ENCODE assay signal across 1 cellular context in genomic region chr17:61928101-61928436, GRCh38.
TF ChIP-seq lines count a peak whose summit lies in the region.

No MANE protein-coding gene starts in this region.

TF ChIP-seq in H1, 55 proteins besides CTCF, POLR2A, EP300 and RAD21:
- no peak for TF ChIP-seq SIX5 (IDR thresholded peaks at IDR 0.05; ENCODE audit: low read depth, low read length)
- no peak for TF ChIP-seq ATF3 (IDR thresholded peaks at IDR 0.05; ENCODE audit: insufficient read depth, low read depth, low read length)
- TF ChIP-seq JUN (IDR thresholded peaks at IDR 0.05; ENCODE audit: low read depth, low read length): no peak
- TF ChIP-seq NRF1 (IDR thresholded peaks at IDR 0.05; ENCODE audit: low read depth, low read length): no peak
- TF ChIP-seq CHD2 (IDR thresholded peaks at IDR 0.05; ENCODE audit: low read length): no peak
- TF ChIP-seq HDAC6 (IDR thresholded peaks at IDR 0.05; ENCODE audit: low read depth, low read length): no peak
- no peak for TF ChIP-seq SIRT6 (IDR thresholded peaks at IDR 0.05; ENCODE audit: low read length)
- TF ChIP-seq RFX5 (IDR thresholded peaks at IDR 0.05; ENCODE audit: borderline replicate concordance, low read depth, low read length): no peak
- TF ChIP-seq ATF2 (IDR thresholded peaks at IDR 0.05; ENCODE audit: low read length): no peak
- no peak for TF ChIP-seq NANOG (IDR thresholded peaks at IDR 0.05; ENCODE audit: insufficient read depth, low read depth, low read length, poor library complexity, severe bottlenecking)
- TF ChIP-seq YY1 (IDR thresholded peaks at IDR 0.05; ENCODE audit: low read depth, low read length): no peak
- TF ChIP-seq TBP (IDR thresholded peaks at IDR 0.05; ENCODE audit: low read depth, low read length): no peak
- no peak for TF ChIP-seq ZNF274 (IDR thresholded peaks at IDR 0.05; ENCODE audit: borderline replicate concordance, extremely low read depth, low read length)
- TF ChIP-seq SAP30 (IDR thresholded peaks at IDR 0.05; ENCODE audit: insufficient read depth, insufficient replicate concordance, low read length): no peak
- no peak for TF ChIP-seq SIN3A (conservative IDR thresholded peaks at IDR 0.05 in 1 of 2, IDR thresholded peaks at IDR 0.05 in 1 of 2; ENCODE audit: low read depth in 1 of 2, low read length in 2 of 2)
- TF ChIP-seq E2F6 (IDR thresholded peaks at IDR 0.05): no peak
- TF ChIP-seq GTF2F1 (IDR thresholded peaks at IDR 0.05; ENCODE audit: borderline replicate concordance, low read depth, low read length): no peak
- TF ChIP-seq SP1 (IDR thresholded peaks at IDR 0.05; ENCODE audit: low read depth, low read length): no peak
